Comparison of ENCODE assay signal across 8 cellular contexts in genomic region chr15:62125763-62126162, GRCh38. TPM values are rescaled to one million over a fixed set of nuclear protein-coding genes. Genes with fewer than 3 reads are reported as not detected.
DNase-seq lines count a peak whose midpoint lies in the region; ATAC-seq and TF ChIP-seq lines count a peak whose summit lies in the region.

No MANE protein-coding gene starts in this region.

- H3K27me3 ChIP-seq in left ventricle myocardium inferior (ENCODE audit: low read depth): no peaks in the 10 kb centered on the region

- no peak overlapping the region for H3K27ac ChIP-seq in left ventricle myocardium inferior (replicated peaks)

- no peak overlapping the region for H3K4me3 Mint-ChIP-seq in activated CD8-positive, alpha-beta T cell treated with anti-CD3 and anti-CD28 coated beads for 36 hours
- H3K4me3 Mint-ChIP-seq in effector memory CD8-positive, alpha-beta T cell: no peak overlapping the region

- H3K9me3 Mint-ChIP-seq in activated CD8-positive, alpha-beta T cell treated with anti-CD3 and anti-CD28 coated beads for 36 hours: peaks cover 2% of the 10 kb centered on the region
- no peaks in the 10 kb centered on the region for H3K9me3 Mint-ChIP-seq in effector memory CD8-positive, alpha-beta T cell
- H3K9me3 Mint-ChIP-seq in activated naive CD4-positive, alpha-beta T cell treated with anti-CD3 and anti-CD28 coated beads, Interleukin-2, amount 50 U/mL, for 72 hours: peaks cover 0 to 4% of the 10 kb centered on the region in 2 donors

- no peaks in the 10 kb centered on the region for H3K36me3 ChIP-seq in left ventricle myocardium inferior

- H3K27me3 Mint-ChIP-seq in activated CD8-positive, alpha-beta T cell treated with anti-CD3 and anti-CD28 coated beads for 36 hours: peaks cover 3% of the 10 kb centered on the region
- peaks cover 0 to 12% of the 10 kb centered on the region in 2 donors for H3K27me3 Mint-ChIP-seq in effector memory CD8-positive, alpha-beta T cell

- no peak overlapping the region for H3K27ac Mint-ChIP-seq in activated CD8-positive, alpha-beta T cell treated with anti-CD3 and anti-CD28 coated beads for 36 hours
- H3K27ac Mint-ChIP-seq in effector memory CD8-positive, alpha-beta T cell: peak overlapping the region in 1 of 2 donors; percentile 3
- H3K27ac Mint-ChIP-seq in activated naive CD4-positive, alpha-beta T cell treated with anti-CD3 and anti-CD28 coated beads, Interleukin-2, amount 50 U/mL, for 72 hours: peak overlapping the region in 1 of 2 donors; percentile 1

- no peaks in the 10 kb centered on the region for H3K36me3 Mint-ChIP-seq in activated CD8-positive, alpha-beta T cell treated with anti-CD3 and anti-CD28 coated beads for 36 hours (ENCODE audit: low read depth)
- H3K36me3 Mint-ChIP-seq in effector memory CD8-positive, alpha-beta T cell (ENCODE audit: insufficient read depth): peaks cover 6% of the 10 kb centered on the region
- peaks cover 0 to 9% of the 10 kb centered on the region in 2 donors for H3K36me3 Mint-ChIP-seq in activated naive CD4-positive, alpha-beta T cell treated with anti-CD3 and anti-CD28 coated beads, Interleukin-2, amount 50 U/mL, for 72 hours

- POLR2A ChIA-PET in activated CD8-positive, alpha-beta T cell treated with anti-CD3 and anti-CD28 coated beads for 36 hours (lab: Charles Lee): no interaction called here

- H3K9me3 ChIP-seq in left ventricle myocardium inferior (replicated peaks): no peaks in the 10 kb centered on the region

- CTCF ChIA-PET in activated CD8-positive, alpha-beta T cell treated with anti-CD3 and anti-CD28 coated beads for 36 hours (lab: Charles Lee): interaction anchor here (0.7 to 1.2 kb wide), 9 partner anchors 15 to 151 kb away, joined by 3 to 4 read pairs (median 3); partner anchors contain the start of genes C2CD4B and VPS13C

- peaks cover 11% of the 10 kb centered on the region for H3K4me1 ChIP-seq in left ventricle myocardium inferior

- peaks cover 48% of the 10 kb centered on the region for H3K4me1 Mint-ChIP-seq in activated CD8-positive, alpha-beta T cell treated with anti-CD3 and anti-CD28 coated beads for 36 hours (ENCODE audit: low read depth)
- peaks cover 16 to 34% of the 10 kb centered on the region in 2 donors for H3K4me1 Mint-ChIP-seq in effector memory CD8-positive, alpha-beta T cell (ENCODE audit: low read depth in 2 of 2)

- peak; percentile 58 for DNase-seq in AG20443 (ENCODE audit: low spot score)
- peak; percentile 62 for DNase-seq in LoVo (ENCODE audit: low spot score)
- peak; percentile 93 for DNase-seq in SHP77 treated with DMSO at 0.1 percent for 48 hours (lab: John Stamatoyannopoulos, UW)
- no peak for DNase-seq in left ventricle myocardium inferior
- DNase-seq in activated CD8-positive, alpha-beta T cell treated with anti-CD3 and anti-CD28 coated beads for 36 hours: no peak
- no peak for DNase-seq in effector memory CD8-positive, alpha-beta T cell
- DNase-seq in nucleus accumbens (lab: John Stamatoyannopoulos, UW): no peak
- DNase-seq in activated naive CD4-positive, alpha-beta T cell treated with anti-CD3 and anti-CD28 coated beads, Interleukin-2, amount 50 U/mL, for 72 hours (ENCODE audit: low spot score in 2 of 2): no peak

- TF ChIP-seq CTCF in left ventricle myocardium inferior (IDR thresholded peaks at IDR 0.05; ENCODE audit: borderline replicate concordance): peak; percentile 67
- TF ChIP-seq CTCF in activated CD8-positive, alpha-beta T cell treated with anti-CD3 and anti-CD28 coated beads for 36 hours (IDR thresholded peaks at IDR 0.05): no peak

- intact Hi-C loops in left ventricle myocardium inferior (cut with micrococcal nuclease): no loop called here
- intact Hi-C loops in activated CD8-positive, alpha-beta T cell treated with anti-CD3 and anti-CD28 coated beads for 36 hours (cut with micrococcal nuclease): no loop called here

- no peak overlapping the region for H3K4me3 ChIP-seq in left ventricle myocardium inferior

- ATAC-seq in activated CD8-positive, alpha-beta T cell treated with anti-CD3 and anti-CD28 coated beads for 36 hours: no peak
- no peak for ATAC-seq in effector memory CD8-positive, alpha-beta T cell (replicated peaks)
- ATAC-seq in activated naive CD4-positive, alpha-beta T cell treated with anti-CD3 and anti-CD28 coated beads, Interleukin-2, amount 50 U/mL, for 72 hours: no peak

RNA-seq across cellular contexts. Expression of gene C2CD4B, which starts 39.3 kb away (rescaled TPM):
- 1.9 TPM for total RNA-seq in left ventricle myocardium inferior
- total RNA-seq in activated CD8-positive, alpha-beta T cell treated with anti-CD3 and anti-CD28 coated beads for 36 hours: under 1 TPM; 0.38 to 0.43 TPM
- total RNA-seq in activated naive CD4-positive, alpha-beta T cell treated with anti-CD3 and anti-CD28 coated beads, Interleukin-2, amount 50 U/mL, for 72 hours: under 1 TPM in 1 of 2 donors, not detected in 1; 0.16 TPM

RNA-seq across cellular contexts. Expression of gene C2CD4A, which starts 59.0 kb away (rescaled TPM):
- total RNA-seq in left ventricle myocardium inferior: not detected
- 1 to 10 TPM in 1 of 2 experiments, under 1 TPM in 1; 0.67 to 1.0 TPM for total RNA-seq in activated CD8-positive, alpha-beta T cell treated with anti-CD3 and anti-CD28 coated beads for 36 hours
- under 1 TPM; 0.14 to 0.20 TPM for total RNA-seq in activated naive CD4-positive, alpha-beta T cell treated with anti-CD3 and anti-CD28 coated beads, Interleukin-2, amount 50 U/mL, for 72 hours

Comparison
In these comparisons a context has a peak if more than half of its experiments do, and no peak if none do; other contexts are left out.
1. DNase-seq: peak in AG20443 (single experiment), LoVo (single experiment) and SHP77 treated with DMSO at 0.1 percent for 48 hours (single experiment); none in left ventricle myocardium inferior (single experiment), activated CD8-positive, alpha-beta T cell treated with anti-CD3 and anti-CD28 coated beads for 36 hours (single experiment), effector memory CD8-positive, alpha-beta T cell (0 of 3), nucleus accumbens (0 of 56) and activated naive CD4-positive, alpha-beta T cell treated with anti-CD3 and anti-CD28 coated beads, Interleukin-2, amount 50 U/mL, for 72 hours (0 of 2).